In the genomic region with DNA sequence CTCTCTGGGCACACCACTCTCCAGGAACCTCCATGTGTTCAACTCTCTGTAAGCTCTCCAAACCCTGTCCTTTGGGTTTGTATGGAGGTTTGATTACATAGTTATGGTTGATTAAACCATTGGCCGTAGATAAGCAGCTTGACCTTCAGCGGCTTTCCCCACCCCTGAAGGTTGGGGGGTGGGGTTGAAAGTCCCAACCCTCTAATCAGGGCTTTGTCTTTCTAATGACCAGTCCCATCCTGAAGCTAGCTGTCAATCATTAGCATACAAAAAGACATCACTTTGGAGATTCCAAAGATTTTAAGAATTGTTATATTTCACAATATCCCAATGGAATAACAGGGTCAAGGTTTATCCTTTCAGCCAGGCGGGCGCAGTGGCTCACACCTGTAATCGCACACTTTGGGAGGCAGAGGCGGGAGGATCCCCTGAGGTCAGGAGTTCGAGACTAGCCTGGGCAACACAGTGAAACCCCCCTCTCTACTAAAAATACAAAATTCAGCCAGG, we compare ENCODE assay signal across 1 cellular context.
TF ChIP-seq lines count a peak whose summit lies in the region.

No MANE protein-coding gene starts in this region.

TF ChIP-seq in GM23338, 12 proteins besides CTCF, POLR2A, EP300 and RAD21 (continued from another document):
- TF ChIP-seq CREB1 (CRISPR knock-in tag; IDR thresholded peaks at IDR 0.05; ENCODE audit: low read depth) (no peak), EZH2 (IDR thresholded peaks at IDR 0.05; ENCODE audit: low read depth, unreplicated experiment) (no peak)
